Comparison of ENCODE assay signal across 2 cellular contexts in the genomic region with DNA sequence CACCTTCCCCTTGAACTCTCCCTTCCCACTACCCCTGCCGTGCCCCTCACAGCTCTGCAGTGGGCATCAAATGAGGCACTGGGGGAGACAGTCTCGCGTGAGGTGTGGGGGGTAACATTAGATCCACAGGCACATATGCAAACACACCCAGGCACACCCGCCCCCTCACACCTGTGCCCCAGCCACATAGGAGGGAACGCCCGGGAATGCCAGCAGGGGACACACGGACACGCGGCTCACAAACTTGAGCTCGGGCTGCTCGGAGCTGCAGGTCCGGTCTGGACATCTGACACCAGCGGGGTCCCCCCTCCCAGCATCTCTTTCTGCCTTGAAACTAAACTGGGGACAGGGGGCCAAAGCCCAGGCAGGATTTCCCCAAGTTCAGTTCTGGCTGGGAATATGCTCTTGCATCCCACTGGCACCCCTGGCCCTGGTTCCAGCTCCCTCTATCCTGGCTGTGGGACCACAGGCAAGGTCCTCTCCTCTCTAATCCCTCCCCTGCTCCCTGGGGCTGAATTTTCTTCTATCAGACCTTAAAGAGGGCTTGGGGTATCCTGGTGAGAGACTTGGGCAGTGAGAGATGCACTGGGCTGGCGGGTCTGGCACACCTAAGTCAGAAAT.
TF ChIP-seq lines count a peak whose summit lies in the region.

No MANE protein-coding gene starts in this region.

TF ChIP-seq in A549, 52 proteins besides CTCF, POLR2A, EP300 and RAD21 (continued from another document):
- TF ChIP-seq ZC3H11A (IDR thresholded peaks at IDR 0.05) (no peak), SREBF2 (IDR thresholded peaks at IDR 0.05) (no peak)

TF ChIP-seq in neural cell, 6 proteins besides CTCF, POLR2A, EP300 and RAD21 (continued from another document):
- TF ChIP-seq, protein P1, sequence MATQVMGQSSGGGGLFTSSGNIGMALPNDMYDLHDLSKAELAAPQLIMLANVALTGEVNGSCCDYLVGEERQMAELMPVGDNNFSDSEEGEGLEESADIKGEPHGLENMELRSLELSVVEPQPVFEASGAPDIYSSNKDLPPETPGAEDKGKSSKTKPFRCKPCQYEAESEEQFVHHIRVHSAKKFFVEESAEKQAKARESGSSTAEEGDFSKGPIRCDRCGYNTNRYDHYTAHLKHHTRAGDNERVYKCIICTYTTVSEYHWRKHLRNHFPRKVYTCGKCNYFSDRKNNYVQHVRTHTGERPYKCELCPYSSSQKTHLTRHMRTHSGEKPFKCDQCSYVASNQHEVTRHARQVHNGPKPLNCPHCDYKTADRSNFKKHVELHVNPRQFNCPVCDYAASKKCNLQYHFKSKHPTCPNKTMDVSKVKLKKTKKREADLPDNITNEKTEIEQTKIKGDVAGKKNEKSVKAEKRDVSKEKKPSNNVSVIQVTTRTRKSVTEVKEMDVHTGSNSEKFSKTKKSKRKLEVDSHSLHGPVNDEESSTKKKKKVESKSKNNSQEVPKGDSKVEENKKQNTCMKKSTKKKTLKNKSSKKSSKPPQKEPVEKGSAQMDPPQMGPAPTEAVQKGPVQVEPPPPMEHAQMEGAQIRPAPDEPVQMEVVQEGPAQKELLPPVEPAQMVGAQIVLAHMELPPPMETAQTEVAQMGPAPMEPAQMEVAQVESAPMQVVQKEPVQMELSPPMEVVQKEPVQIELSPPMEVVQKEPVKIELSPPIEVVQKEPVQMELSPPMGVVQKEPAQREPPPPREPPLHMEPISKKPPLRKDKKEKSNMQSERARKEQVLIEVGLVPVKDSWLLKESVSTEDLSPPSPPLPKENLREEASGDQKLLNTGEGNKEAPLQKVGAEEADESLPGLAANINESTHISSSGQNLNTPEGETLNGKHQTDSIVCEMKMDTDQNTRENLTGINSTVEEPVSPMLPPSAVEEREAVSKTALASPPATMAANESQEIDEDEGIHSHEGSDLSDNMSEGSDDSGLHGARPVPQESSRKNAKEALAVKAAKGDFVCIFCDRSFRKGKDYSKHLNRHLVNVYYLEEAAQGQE (IDR thresholded peaks at IDR 0.05; ENCODE audit: borderline replicate concordance): no peak
- TF ChIP-seq EZH2 (IDR thresholded peaks at IDR 0.05; ENCODE audit: borderline replicate concordance, insufficient read depth, low read length, poor library complexity, severe bottlenecking) (no peak), SMC3 (conservative IDR thresholded peaks at IDR 0.05; ENCODE audit: poor library complexity) (no peak), POLR2AphosphoS5 (IDR thresholded peaks at IDR 0.05) (no peak)
